ENCODE assay signal across 1 cellular context in the genomic region with DNA sequence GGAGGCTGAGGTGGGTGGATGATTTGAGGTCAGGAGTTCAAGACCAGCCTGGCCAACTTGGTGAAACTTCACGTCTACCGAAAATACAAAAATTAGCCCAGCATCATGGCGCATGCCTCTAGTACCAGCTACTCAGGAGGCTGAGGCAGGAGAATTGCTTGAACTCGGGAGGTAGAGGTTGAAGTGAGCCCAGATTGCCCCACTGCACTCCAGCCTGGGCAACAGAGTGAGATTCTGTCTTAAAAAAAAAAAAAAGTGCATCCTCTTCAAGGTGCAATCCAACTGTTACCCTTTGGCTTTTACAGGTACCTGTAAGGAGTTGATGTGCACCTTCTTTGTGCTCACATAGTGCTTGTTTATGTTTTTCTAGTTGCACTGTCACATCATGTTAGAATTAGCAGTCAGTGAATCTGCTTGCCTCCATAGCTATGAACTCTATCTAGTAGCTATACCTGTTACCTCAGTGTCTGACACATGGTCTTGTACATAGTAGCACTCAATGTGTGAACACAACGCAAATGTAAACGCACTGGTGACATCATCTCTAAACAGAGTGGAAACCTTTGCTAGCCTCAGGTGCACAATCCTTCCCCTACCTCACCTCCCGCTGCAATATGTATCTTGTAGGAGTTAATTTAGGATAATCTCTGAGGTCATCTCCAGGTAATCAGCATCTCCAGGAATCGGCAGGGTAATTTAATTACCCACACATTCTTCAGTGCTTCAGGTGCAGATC.
TF ChIP-seq lines count a peak whose summit lies in the region.

No MANE protein-coding gene starts in this region.

TF ChIP-seq in K562, 482 proteins besides CTCF, POLR2A, EP300 and RAD21 (continued from another document):
- TF ChIP-seq, protein P1, sequence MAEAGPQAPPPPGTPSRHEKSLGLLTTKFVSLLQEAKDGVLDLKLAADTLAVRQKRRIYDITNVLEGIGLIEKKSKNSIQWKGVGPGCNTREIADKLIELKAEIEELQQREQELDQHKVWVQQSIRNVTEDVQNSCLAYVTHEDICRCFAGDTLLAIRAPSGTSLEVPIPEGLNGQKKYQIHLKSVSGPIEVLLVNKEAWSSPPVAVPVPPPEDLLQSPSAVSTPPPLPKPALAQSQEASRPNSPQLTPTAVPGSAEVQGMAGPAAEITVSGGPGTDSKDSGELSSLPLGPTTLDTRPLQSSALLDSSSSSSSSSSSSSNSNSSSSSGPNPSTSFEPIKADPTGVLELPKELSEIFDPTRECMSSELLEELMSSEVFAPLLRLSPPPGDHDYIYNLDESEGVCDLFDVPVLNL (CRISPR knock-in tag; IDR thresholded peaks at IDR 0.05; ENCODE audit: low read depth): no peak
- TF ChIP-seq DIDO1 (tag; IDR thresholded peaks at IDR 0.05; ENCODE audit: low read depth) (no peak), ZNF217 (CRISPR knock-in tag; IDR thresholded peaks at IDR 0.05) (no peak), ZNF121 (CRISPR knock-in tag; conservative IDR thresholded peaks at IDR 0.05) (peak; percentile 67; the same call in 1 of the 2 replicates), XRCC5 (IDR thresholded peaks at IDR 0.05; ENCODE audit: low read depth, low read length) (no peak), MTA1 (IDR thresholded peaks at IDR 0.05; ENCODE audit: borderline replicate concordance) (no peak), NRF1 (conservative IDR thresholded peaks at IDR 0.05 in 1 of 2, IDR thresholded peaks at IDR 0.05 in 1 of 2) (no peak), C11orf30 (IDR thresholded peaks at IDR 0.05; ENCODE audit: low read depth) (no peak), ZFX (CRISPR knock-in tag; IDR thresholded peaks at IDR 0.05) (no peak), KHSRP (IDR thresholded peaks at IDR 0.05) (no peak), CCNT2 (IDR thresholded peaks at IDR 0.05; ENCODE audit: borderline replicate concordance, extremely low read depth, insufficient read length, low read depth, low read length) (no peak), CREBBP (IDR thresholded peaks at IDR 0.05; ENCODE audit: low read depth, low read length) (no peak), ZNF324 (CRISPR knock-in tag; IDR thresholded peaks at IDR 0.05) (no peak), TAF7 (tag; IDR thresholded peaks at IDR 0.05) (no peak), ZNF431 (CRISPR knock-in tag; IDR thresholded peaks at IDR 0.05) (no peak)
- TF ChIP-seq, protein P2, sequence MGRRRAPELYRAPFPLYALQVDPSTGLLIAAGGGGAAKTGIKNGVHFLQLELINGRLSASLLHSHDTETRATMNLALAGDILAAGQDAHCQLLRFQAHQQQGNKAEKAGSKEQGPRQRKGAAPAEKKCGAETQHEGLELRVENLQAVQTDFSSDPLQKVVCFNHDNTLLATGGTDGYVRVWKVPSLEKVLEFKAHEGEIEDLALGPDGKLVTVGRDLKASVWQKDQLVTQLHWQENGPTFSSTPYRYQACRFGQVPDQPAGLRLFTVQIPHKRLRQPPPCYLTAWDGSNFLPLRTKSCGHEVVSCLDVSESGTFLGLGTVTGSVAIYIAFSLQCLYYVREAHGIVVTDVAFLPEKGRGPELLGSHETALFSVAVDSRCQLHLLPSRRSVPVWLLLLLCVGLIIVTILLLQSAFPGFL (CRISPR knock-in tag; IDR thresholded peaks at IDR 0.05): no peak
TF ChIP-seq in K562: peak in this region for 14.
